ENCODE assay signal across 8 cellular contexts in the genomic region with DNA sequence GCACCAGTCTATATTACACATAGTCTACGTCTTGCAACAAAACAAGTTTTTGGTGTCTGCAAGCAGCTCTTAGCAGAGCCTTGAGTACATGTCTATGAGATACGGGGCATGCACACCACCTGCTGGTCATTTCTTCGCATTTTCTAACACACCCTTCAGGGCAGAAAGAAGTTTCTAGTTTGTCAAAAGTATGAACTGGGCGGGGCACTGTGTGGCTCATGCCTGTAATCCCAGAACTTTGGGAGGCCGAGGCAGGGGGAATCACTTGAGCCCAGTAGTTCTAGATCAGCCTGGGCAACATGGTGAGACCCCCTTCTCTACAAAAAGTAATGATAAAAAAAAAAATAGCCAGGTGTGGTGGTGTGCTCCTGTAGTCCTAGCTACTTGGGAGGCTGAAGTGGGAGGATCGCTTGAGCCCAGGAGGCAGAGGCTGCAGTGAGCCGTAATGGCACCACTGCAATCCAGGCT.
DNase-seq lines count a peak whose midpoint lies in the region; ATAC-seq and TF ChIP-seq lines count a peak whose summit lies in the region.

No MANE protein-coding gene starts in this region.

- peak; percentile 52 for TF ChIP-seq CTCF in Calu3 (IDR thresholded peaks at IDR 0.05; ENCODE audit: unreplicated experiment)
- peak; percentile 90 for TF ChIP-seq CTCF in RWPE2 (IDR thresholded peaks at IDR 0.05; ENCODE audit: poor library complexity, severe bottlenecking)
- TF ChIP-seq CTCF in foreskin fibroblast (IDR thresholded peaks at IDR 0.05; ENCODE audit: low read depth, low read length): peak; percentile 62
- TF ChIP-seq CTCF in thyroid gland (IDR thresholded peaks at IDR 0.05): peak; percentile 21 to 89 (median 82)

- peaks cover 8% of the 10 kb centered on the region for H3K4me1 Mint-ChIP-seq in Calu3 (ENCODE audit: low read depth, unreplicated experiment)
- peaks cover 14% of the 10 kb centered on the region for H3K4me1 Mint-ChIP-seq in activated T-helper 17 cell treated with anti-CD3 and anti-CD28 coated beads, Interleukin-2, amount 50 U/mL, for 72 hours

- DNase-seq in Calu3: peak; percentile 74
- DNase-seq in RWPE2 (ENCODE audit: low spot score): no peak
- DNase-seq in foreskin fibroblast: peak; percentile 69 to 85
- peak; percentile 20 for DNase-seq in occipital lobe (lab: John Stamatoyannopoulos, UW)
- DNase-seq in thyroid gland: peak; percentile 83 to 85

- no peaks in the 10 kb centered on the region for H3K9me3 Mint-ChIP-seq in Calu3 (ENCODE audit: low read depth, unreplicated experiment)
- no peaks in the 10 kb centered on the region for H3K9me3 Mint-ChIP-seq in activated T-helper 17 cell treated with anti-CD3 and anti-CD28 coated beads, Interleukin-2, amount 50 U/mL, for 72 hours

- H3K27me3 Mint-ChIP-seq in Calu3 (ENCODE audit: unreplicated experiment): peaks cover 13% of the 10 kb centered on the region
- peaks cover 15% of the 10 kb centered on the region for H3K27me3 Mint-ChIP-seq in activated T-helper 17 cell treated with anti-CD3 and anti-CD28 coated beads, Interleukin-2, amount 50 U/mL, for 72 hours

- no peak overlapping the region for H3K27ac Mint-ChIP-seq in Calu3 (ENCODE audit: unreplicated experiment)
- peak overlapping the region; percentile 16 for H3K27ac Mint-ChIP-seq in activated T-helper 17 cell treated with anti-CD3 and anti-CD28 coated beads, Interleukin-2, amount 50 U/mL, for 72 hours

- H3K36me3 ChIP-seq in RWPE2 (ENCODE audit: low read depth): no peaks in the 10 kb centered on the region
- H3K36me3 ChIP-seq in thyroid gland: no peaks in the 10 kb centered on the region

- CTCF ChIA-PET in Calu3 (lab: Charles Lee): interaction anchor here (0.6 to 3.4 kb wide), 10 partner anchors 17 to 401 kb away, joined by 3 to 35 read pairs (median 4); a partner anchor contains a TSS

- no peak for TF ChIP-seq POLR2A in thyroid gland (IDR thresholded peaks at IDR 0.05)

- no peaks in the 10 kb centered on the region for H3K36me3 Mint-ChIP-seq in Calu3 (ENCODE audit: insufficient read depth, unreplicated experiment)
- H3K36me3 Mint-ChIP-seq in activated T-helper 17 cell treated with anti-CD3 and anti-CD28 coated beads, Interleukin-2, amount 50 U/mL, for 72 hours (ENCODE audit: low read depth): no peaks in the 10 kb centered on the region

- peaks cover 6% of the 10 kb centered on the region for H3K4me1 ChIP-seq in RWPE2 (ENCODE audit: insufficient read depth, poor library complexity, severe bottlenecking)
- H3K4me1 ChIP-seq in thyroid gland: no peaks in the 10 kb centered on the region

- H3K4me3 ChIP-seq in RWPE2 (ENCODE audit: severe bottlenecking) (no peak overlapping the region), foreskin fibroblast (ENCODE audit: low read depth in 1 of 2, low read length in 2 of 2) (no peak overlapping the region), thyroid gland (replicated peaks in 1 of 3) (no peak overlapping the region)

- 31 to 38% methylated on average over 7 of the region's 7 CpGs for WGBS in thyroid gland, 2 donors

- no peak overlapping the region for H3K4me3 Mint-ChIP-seq in Calu3 (ENCODE audit: low read depth, unreplicated experiment)
- no peak overlapping the region for H3K4me3 Mint-ChIP-seq in activated T-helper 17 cell treated with anti-CD3 and anti-CD28 coated beads, Interleukin-2, amount 50 U/mL, for 72 hours

- intact Hi-C loops in Calu3 (cut with micrococcal nuclease; ENCODE audit: unreplicated experiment): loop anchor here (1.0 kb wide), 3 partner anchors 336 to 402 kb away; no protein-coding TSS in a partner anchor
- intact Hi-C loops in thyroid gland (cut with DNase I): loop anchor here (10.0 kb wide), 1 partner anchor 713 kb away; no protein-coding TSS in a partner anchor

- BruUV-seq in Calu3 (replicated peaks; lab: Mats Ljungman, UMichigan): no TSS peak

- H3K27me3 ChIP-seq in RWPE2 (ENCODE audit: insufficient read depth, poor library complexity, severe bottlenecking): no peaks in the 10 kb centered on the region
- H3K27me3 ChIP-seq in thyroid gland: no peaks in the 10 kb centered on the region

- ATAC-seq in GM19467 (IDR thresholded peaks at IDR 0.05; ENCODE audit: unreplicated experiment) (peak; percentile 87), HG03571 (IDR thresholded peaks at IDR 0.05; ENCODE audit: unreplicated experiment) (peak; percentile 92), RWPE2 (ENCODE audit: low read depth) (peak; percentile 97)
- ATAC-seq in activated T-helper 17 cell treated with anti-CD3 and anti-CD28 coated beads, Interleukin-2, amount 50 U/mL, for 72 hours (replicated peaks): peak; percentile 95

- H3K27ac ChIP-seq in RWPE2 (ENCODE audit: poor library complexity, severe bottlenecking) (peak overlapping the region; percentile 39), thyroid gland (no peak overlapping the region)

- no peaks in the 10 kb centered on the region for H3K9me3 ChIP-seq in RWPE2 (ENCODE audit: severe bottlenecking)
- H3K9me3 ChIP-seq in thyroid gland: no peaks in the 10 kb centered on the region
